In genomic region chr6:36241728-36242127, GRCh38 we compare ENCODE assay signal across 11 cellular contexts. TPM values are rescaled to one million over a fixed set of nuclear protein-coding genes. Genes with fewer than 3 reads are reported as not detected.
DNase-seq lines count a peak whose midpoint lies in the region; ATAC-seq, FAIRE-seq and TF ChIP-seq lines count a peak whose summit lies in the region.
"Had no signal": no experiment of that assay in that cellular context is flagged by ENCODE, and none has a peak within 500 bp of the region (broad histone marks: within the 10 kb centered on the region; RNA-seq: fewer than 3 reads in every experiment).

No MANE protein-coding gene starts in this region.

- DNase-seq in GM13977 (ENCODE audit: low spot score) (peak; percentile 60), SIG-M5 (lab: John Stamatoyannopoulos, UW) (peak; percentile 41), left lung (no peak), pancreas (no peak), chondrocyte (ENCODE audit: low spot score) (no peak)
- DNase-seq: foreskin melanocyte, NCI-H1694 treated with DMSO at 0.1 percent for 48 hours had no signal

- H3K27ac ChIP-seq in left lung (no peak overlapping the region), pancreas (no peak overlapping the region)

- H3K4me1 ChIP-seq in left lung (peaks cover 0 to 15% of the 10 kb centered on the region in 2 donors), pancreas (peaks cover 0 to 12% (median 9%) of the 10 kb centered on the region in 3 donors)

- no peak overlapping the region for H3K4me3 Mint-ChIP-seq in chondrocyte (ENCODE audit: unreplicated experiment)

- H3K36me3 ChIP-seq in left lung (no peaks in the 10 kb centered on the region), pancreas (no peaks in the 10 kb centered on the region)

- in situ Hi-C loops in GM13977 (cut with MboI; ENCODE audit: low pct_unique_long_range_greater_than_20kb, low sequenced_read_pairs, unreplicated experiment), result no loop called here

- no peaks in the 10 kb centered on the region for H3K27me3 Mint-ChIP-seq in chondrocyte (ENCODE audit: low read depth)

- H3K36me3 Mint-ChIP-seq in chondrocyte (ENCODE audit: low read depth), result no peaks in the 10 kb centered on the region

- H3K4me1 Mint-ChIP-seq in chondrocyte (ENCODE audit: low read depth), result peaks cover 3% of the 10 kb centered on the region

- TF ChIP-seq CTCF in GM13977 (IDR thresholded peaks at IDR 0.05; ENCODE audit: extremely low read depth, insufficient read depth, missing control alignments), result no peak
- no peak for TF ChIP-seq CTCF in left lung (IDR thresholded peaks at IDR 0.05)
- TF ChIP-seq CTCF in pancreas (IDR thresholded peaks at IDR 0.05), result no peak
- no peak for TF ChIP-seq CTCF in chondrocyte (IDR thresholded peaks at IDR 0.05)

- intact Hi-C loops in left lung (cut with DNase I) (no loop called here), pancreas (cut with DNase I) (no loop called here)

- H3K9me3 ChIP-seq in left lung (no peaks in the 10 kb centered on the region), pancreas (no peaks in the 10 kb centered on the region)

- no peak overlapping the region for H3K27ac Mint-ChIP-seq in chondrocyte (ENCODE audit: unreplicated experiment)

- no peak overlapping the region for H3K4me3 ChIP-seq in left lung
- H3K4me3 ChIP-seq in pancreas, result no peak overlapping the region

- peaks cover 4% of the 10 kb centered on the region for H3K9me3 Mint-ChIP-seq in chondrocyte (ENCODE audit: low read depth)

- ATAC-seq in HG02759 (IDR thresholded peaks at IDR 0.05; ENCODE audit: unreplicated experiment) (peak; percentile 59), left lung (peak; percentile 22), pancreas (no peak), GM21390 (IDR thresholded peaks at IDR 0.05; ENCODE audit: unreplicated experiment) (no peak), GM19035 (IDR thresholded peaks at IDR 0.05; ENCODE audit: unreplicated experiment) (no peak)

- FAIRE-seq in pancreas (lab: Jason Lieb, UNC), result no peak
- FAIRE-seq: TTC549 had no signal

- 66 to 74% methylated on average over 10 of the region's 10 CpGs for WGBS in pancreas, 2 donors

- H3K27me3 ChIP-seq in left lung (no peaks in the 10 kb centered on the region), pancreas (no peaks in the 10 kb centered on the region)

RNA-seq across cellular contexts. Expression of gene PNPLA1, which starts 28.1 kb away (rescaled TPM):
- total RNA-seq in left lung (1 to 10 TPM in 1 of 2 donors, not detected in 1; 2.0 TPM), pancreas (under 1 TPM in 1 of 6 donors, not detected in 5; 0.12 TPM), chondrocyte (not detected in 3 replicates)
- polyA plus RNA-seq in pancreas, result not detected

RNA-seq across cellular contexts. Expression of gene BRPF3, which starts 45.2 kb away (rescaled TPM):
- total RNA-seq in left lung (10 to 100 TPM; 30.8 to 32.9 TPM), pancreas (10 to 100 TPM; 18.6 to 27.0 (median 21.4) TPM), chondrocyte (25.6 to 28.5 TPM (median 28.2 TPM) in 3 replicates)
- polyA plus RNA-seq in pancreas, result 10 to 100 TPM in 1 of 2 donors, 1 to 10 TPM in 1; 8.4 to 12.1 TPM

Comparison
In these comparisons a context has a peak if more than half of its experiments do, and no peak if none do; other contexts are left out.
1. DNase-seq: peak in GM13977 (single experiment) and SIG-M5 (single experiment); none in left lung (0 of 2), pancreas (0 of 6) and chondrocyte (single experiment).
2. ATAC-seq: peak in HG02759 (single experiment) and left lung (single experiment); none in pancreas (0 of 4), GM21390 (single experiment) and GM19035 (single experiment).